In the genomic region with DNA sequence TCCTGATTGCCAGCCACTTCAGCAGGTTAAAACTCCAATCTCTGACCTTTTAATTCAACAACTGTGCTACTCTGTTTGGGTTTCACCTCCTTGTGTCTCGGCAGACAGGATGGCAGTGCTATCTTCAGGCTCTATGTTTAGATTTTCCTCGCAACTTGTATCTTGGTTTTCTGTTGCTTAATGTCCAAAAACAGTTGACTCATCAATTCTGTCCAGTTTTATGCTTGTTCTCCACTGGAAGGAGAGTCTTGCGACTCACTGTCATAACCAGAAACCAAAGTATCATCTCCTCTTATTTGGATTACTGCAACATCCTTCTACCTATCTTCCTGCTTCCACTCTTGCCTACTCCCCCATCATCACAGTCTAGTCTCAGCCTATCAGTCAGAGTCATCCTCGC, we compare ENCODE assay signal across 32 cellular contexts.
"Had no signal": no experiment of that assay in that cellular context is flagged by ENCODE, and none has a peak within 500 bp of the region (broad histone marks: within the 10 kb centered on the region; RNA-seq: fewer than 3 reads in every experiment).

No MANE protein-coding gene starts in this region.

- H3K27ac ChIP-seq: WERI-Rb-1 had no signal

- ATAC-seq: activated CD8-positive, alpha-beta T cell treated with anti-CD3 and anti-CD28 coated beads for 36 hours; activated naive CD8-positive, alpha-beta T cell treated with anti-CD3 and anti-CD28 coated beads, Interleukin-2, amount 50 U/mL, for 24 hours had no signal

- H3K36me3 Mint-ChIP-seq: activated naive CD8-positive, alpha-beta T cell; brain had no signal

- H3K4me3 Mint-ChIP-seq: activated CD8-positive, alpha-beta T cell treated with anti-CD3 and anti-CD28 coated beads for 36 hours; activated naive CD4-positive, alpha-beta T cell treated with anti-CD3 and anti-CD28 coated beads for 36 hours; activated naive CD8-positive, alpha-beta T cell; activated naive CD8-positive, alpha-beta T cell treated with anti-CD3 and anti-CD28 coated beads, Interleukin-2, amount 50 U/mL, for 24 hours; activated T-cell treated with anti-CD3 and anti-CD28 coated beads, Interleukin-2, amount 50 U/mL, for 24 hours; brain had no signal

- H3K4me1 Mint-ChIP-seq: activated naive CD8-positive, alpha-beta T cell treated with anti-CD3 and anti-CD28 coated beads, Interleukin-2, amount 50 U/mL, for 24 hours had no signal

- H3K36me3 ChIP-seq: WERI-Rb-1 had no signal

- H3K27ac Mint-ChIP-seq: activated CD8-positive, alpha-beta T cell treated with anti-CD3 and anti-CD28 coated beads for 36 hours; activated naive CD4-positive, alpha-beta T cell treated with anti-CD3 and anti-CD28 coated beads for 36 hours; activated naive CD8-positive, alpha-beta T cell; activated naive CD8-positive, alpha-beta T cell treated with anti-CD3 and anti-CD28 coated beads, Interleukin-2, amount 50 U/mL, for 24 hours; activated T-cell treated with anti-CD3 and anti-CD28 coated beads, Interleukin-2, amount 50 U/mL, for 24 hours; activated T-helper 2 cell treated with anti-CD3 and anti-CD28 coated beads, Interferon-gamma antibody, Interleukin-2, Interleukin-4, amounts not matched to agents 10 μg/mL and 5 μg/mL and 100 μg/mL, durations not matched to agents 14 hours and 24 hours and 36 hours; brain had no signal

- H3K27me3 Mint-ChIP-seq: activated CD8-positive, alpha-beta T cell treated with anti-CD3 and anti-CD28 coated beads for 36 hours; activated naive CD8-positive, alpha-beta T cell treated with anti-CD3 and anti-CD28 coated beads, Interleukin-2, amount 50 U/mL, for 24 hours; activated T-cell treated with anti-CD3 and anti-CD28 coated beads, Interleukin-2, amount 50 U/mL, for 24 hours had no signal

- DNase-seq: activated CD4-positive, alpha-beta T cell treated with anti-CD3 and anti-CD28 coated beads for 1 hour; activated CD4-positive, alpha-beta T cell treated with anti-CD3 and anti-CD28 coated beads for 48 hours; activated CD4-positive, CD25-positive, alpha-beta regulatory T cell; activated CD8-positive, alpha-beta T cell treated with anti-CD3 and anti-CD28 coated beads for 36 hours; activated gamma-delta T cell treated with Interleukin-2 at 50 U/mL for 16 hours; activated naive CD4-positive, alpha-beta T cell treated with anti-CD3 and anti-CD28 coated beads for 36 hours; activated naive CD8-positive, alpha-beta T cell treated with anti-CD3 and anti-CD28 coated beads, Interleukin-2, amount 50 U/mL, for 24 hours; activated T-cell treated with anti-CD3 and anti-CD28 coated beads, Interleukin-2, amount 50 U/mL, for 24 hours; anterior cingulate cortex; central memory CD4-positive, alpha-beta T cell; Kasumi-1; MM.1S; MV-4-11; NCI-H1092; NCI-H1436 treated with DMSO at 0.1 percent for 48 hours; NCI-H1694 treated with DMSO at 0.1 percent for 48 hours; NCI-H2029 treated with DMSO at 0.1 percent for 48 hours; NCI-H2107; NCI-H2171; NCI-H510A; NCI-H526; NCI-H748 treated with DMSO at 0.1 percent for 48 hours; OCI-M1; Right ventricle myocardium superior; SW 1271; T-helper 1 cell; T-helper 2 cell; T-helper 9 cell; WERI-Rb-1 had no signal
